1 cellular context compared by ENCODE assay signal in the genomic region with DNA sequence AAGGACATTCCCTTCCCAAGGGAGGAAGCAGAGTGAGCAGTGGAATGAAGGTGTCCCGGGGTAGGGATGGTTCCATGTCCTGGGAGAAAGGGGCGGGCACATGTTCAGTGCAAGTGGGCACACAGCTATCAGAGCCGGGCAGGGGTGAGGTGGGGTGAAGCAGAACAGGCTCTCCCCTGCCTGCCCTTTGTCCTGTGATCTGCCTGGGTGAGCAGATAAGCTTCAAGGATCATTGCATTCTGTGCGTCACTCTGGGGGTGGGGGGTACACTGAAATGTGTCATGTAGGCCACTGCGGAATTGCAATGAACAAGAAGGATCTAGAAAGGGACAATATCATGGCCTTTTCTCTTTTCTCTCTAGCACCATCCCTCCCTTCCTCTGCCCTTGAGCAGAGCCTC.
TF ChIP-seq lines count a peak whose summit lies in the region.

No MANE protein-coding gene starts in this region.

TF ChIP-seq in K562, 482 proteins besides CTCF, POLR2A, EP300 and RAD21 (continued from another document and continues in another):
- TF ChIP-seq ZNF232 (CRISPR knock-in tag; IDR thresholded peaks at IDR 0.05) (no peak), POLR2AphosphoS2 (IDR thresholded peaks at IDR 0.05; ENCODE audit: low read length) (no peak), FOXA1 (IDR thresholded peaks at IDR 0.05; ENCODE audit: borderline replicate concordance) (no peak), BRF1 (IDR thresholded peaks at IDR 0.05; ENCODE audit: borderline replicate concordance, extremely low read depth, insufficient read length) (no peak), ZNF76 (CRISPR knock-in tag; IDR thresholded peaks at IDR 0.05; ENCODE audit: borderline replicate concordance) (no peak), ZNF311 (CRISPR knock-in tag; IDR thresholded peaks at IDR 0.05) (no peak), ZNF165 (CRISPR knock-in tag; IDR thresholded peaks at IDR 0.05; ENCODE audit: borderline replicate concordance) (no peak), SMARCB1 (IDR thresholded peaks at IDR 0.05; ENCODE audit: insufficient read length, low read depth) (no peak), BRCA1 (IDR thresholded peaks at IDR 0.05) (no peak), BRCA1 (CRISPR knock-in tag; IDR thresholded peaks at IDR 0.05) (no peak), ZNF274 (IDR thresholded peaks at IDR 0.05; ENCODE audit: borderline replicate concordance, low read depth, low read length) (no peak), HDAC3 (IDR thresholded peaks at IDR 0.05; ENCODE audit: borderline replicate concordance, partially characterized antibody) (no peak), TOE1 (IDR thresholded peaks at IDR 0.05; ENCODE audit: borderline replicate concordance) (0 out of 2 replicates have a peak, but pooled peaks have one; percentile 47), TOE1 (CRISPR knock-in tag; IDR thresholded peaks at IDR 0.05; ENCODE audit: borderline replicate concordance, low read depth) (no peak), JUND (IDR thresholded peaks at IDR 0.05; ENCODE audit: borderline replicate concordance, low read depth, low read length) (peak; percentile 79), JUND (tag; IDR thresholded peaks at IDR 0.05; ENCODE audit: borderline replicate concordance, low read depth, low read length) (peak; percentile 61; the same call in 2 of the 3 replicates), RBM15 (IDR thresholded peaks at IDR 0.05; ENCODE audit: insufficient read depth, low read length) (no peak), HEY1 (CRISPR knock-in tag; IDR thresholded peaks at IDR 0.05; ENCODE audit: borderline replicate concordance) (no peak), MCM5 (IDR thresholded peaks at IDR 0.05; ENCODE audit: low read depth) (no peak), ARHGAP35 (IDR thresholded peaks at IDR 0.05; ENCODE audit: partially characterized antibody) (no peak), EZH2 (IDR thresholded peaks at IDR 0.05; ENCODE audit: borderline replicate concordance, low read depth, low read length) (no peak), ZNF408 (CRISPR knock-in tag; IDR thresholded peaks at IDR 0.05; ENCODE audit: low read depth) (no peak), NCOA4 (IDR thresholded peaks at IDR 0.05; ENCODE audit: partially characterized antibody) (no peak), RCOR1 (IDR thresholded peaks at IDR 0.05; ENCODE audit: borderline replicate concordance in 1 of 2, low read depth in 2 of 2, low read length in 2 of 2) (peak in 1 of 2 experiments; percentile 68; a peak in 1 of 4 replicates), ARID2 (IDR thresholded peaks at IDR 0.05) (no peak), ZFP36 (IDR thresholded peaks at IDR 0.05; ENCODE audit: low read depth, low read length, partially characterized antibody) (no peak), ZBED1 (IDR thresholded peaks at IDR 0.05) (no peak), KLF16 (IDR thresholded peaks at IDR 0.05) (peak; percentile 70; the same call in 1 of the 2 replicates), MCM3 (IDR thresholded peaks at IDR 0.05) (no peak), CXXC5 (CRISPR knock-in tag; IDR thresholded peaks at IDR 0.05) (peak; percentile 22; the same call in 1 of the 2 replicates), NR1H2 (CRISPR knock-in tag; IDR thresholded peaks at IDR 0.05) (no peak), MECOM (CRISPR knock-in tag; IDR thresholded peaks at IDR 0.05) (no peak), BRD9 (IDR thresholded peaks at IDR 0.05; ENCODE audit: low read depth, partially characterized antibody) (no peak), ZFP1 (CRISPR knock-in tag; IDR thresholded peaks at IDR 0.05) (no peak), RFX7 (CRISPR knock-in tag; IDR thresholded peaks at IDR 0.05) (no peak), KLF1 (tag; IDR thresholded peaks at IDR 0.05) (no peak), KAT8 (IDR thresholded peaks at IDR 0.05; ENCODE audit: low read depth) (no peak), MCM7 (IDR thresholded peaks at IDR 0.05) (no peak), SMARCC2 (IDR thresholded peaks at IDR 0.05; ENCODE audit: low read depth) (0 out of 2 replicates have a peak, but pooled peaks have one; percentile 54), MTA1 (IDR thresholded peaks at IDR 0.05; ENCODE audit: borderline replicate concordance) (peak; percentile 80; the same call in 1 of the 2 replicates), PURB (CRISPR knock-in tag; IDR thresholded peaks at IDR 0.05; ENCODE audit: low read depth) (no peak)
- TF ChIP-seq, protein P1, sequence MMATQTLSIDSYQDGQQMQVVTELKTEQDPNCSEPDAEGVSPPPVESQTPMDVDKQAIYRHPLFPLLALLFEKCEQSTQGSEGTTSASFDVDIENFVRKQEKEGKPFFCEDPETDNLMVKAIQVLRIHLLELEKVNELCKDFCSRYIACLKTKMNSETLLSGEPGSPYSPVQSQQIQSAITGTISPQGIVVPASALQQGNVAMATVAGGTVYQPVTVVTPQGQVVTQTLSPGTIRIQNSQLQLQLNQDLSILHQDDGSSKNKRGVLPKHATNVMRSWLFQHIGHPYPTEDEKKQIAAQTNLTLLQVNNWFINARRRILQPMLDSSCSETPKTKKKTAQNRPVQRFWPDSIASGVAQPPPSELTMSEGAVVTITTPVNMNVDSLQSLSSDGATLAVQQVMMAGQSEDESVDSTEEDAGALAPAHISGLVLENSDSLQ (IDR thresholded peaks at IDR 0.05): no peak; the same call in 1 of the 2 replicates
- TF ChIP-seq, protein P2, sequence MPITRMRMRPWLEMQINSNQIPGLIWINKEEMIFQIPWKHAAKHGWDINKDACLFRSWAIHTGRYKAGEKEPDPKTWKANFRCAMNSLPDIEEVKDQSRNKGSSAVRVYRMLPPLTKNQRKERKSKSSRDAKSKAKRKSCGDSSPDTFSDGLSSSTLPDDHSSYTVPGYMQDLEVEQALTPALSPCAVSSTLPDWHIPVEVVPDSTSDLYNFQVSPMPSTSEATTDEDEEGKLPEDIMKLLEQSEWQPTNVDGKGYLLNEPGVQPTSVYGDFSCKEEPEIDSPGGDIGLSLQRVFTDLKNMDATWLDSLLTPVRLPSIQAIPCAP (CRISPR knock-in tag; IDR thresholded peaks at IDR 0.05; ENCODE audit: borderline replicate concordance): no peak
- TF ChIP-seq, protein P3, sequence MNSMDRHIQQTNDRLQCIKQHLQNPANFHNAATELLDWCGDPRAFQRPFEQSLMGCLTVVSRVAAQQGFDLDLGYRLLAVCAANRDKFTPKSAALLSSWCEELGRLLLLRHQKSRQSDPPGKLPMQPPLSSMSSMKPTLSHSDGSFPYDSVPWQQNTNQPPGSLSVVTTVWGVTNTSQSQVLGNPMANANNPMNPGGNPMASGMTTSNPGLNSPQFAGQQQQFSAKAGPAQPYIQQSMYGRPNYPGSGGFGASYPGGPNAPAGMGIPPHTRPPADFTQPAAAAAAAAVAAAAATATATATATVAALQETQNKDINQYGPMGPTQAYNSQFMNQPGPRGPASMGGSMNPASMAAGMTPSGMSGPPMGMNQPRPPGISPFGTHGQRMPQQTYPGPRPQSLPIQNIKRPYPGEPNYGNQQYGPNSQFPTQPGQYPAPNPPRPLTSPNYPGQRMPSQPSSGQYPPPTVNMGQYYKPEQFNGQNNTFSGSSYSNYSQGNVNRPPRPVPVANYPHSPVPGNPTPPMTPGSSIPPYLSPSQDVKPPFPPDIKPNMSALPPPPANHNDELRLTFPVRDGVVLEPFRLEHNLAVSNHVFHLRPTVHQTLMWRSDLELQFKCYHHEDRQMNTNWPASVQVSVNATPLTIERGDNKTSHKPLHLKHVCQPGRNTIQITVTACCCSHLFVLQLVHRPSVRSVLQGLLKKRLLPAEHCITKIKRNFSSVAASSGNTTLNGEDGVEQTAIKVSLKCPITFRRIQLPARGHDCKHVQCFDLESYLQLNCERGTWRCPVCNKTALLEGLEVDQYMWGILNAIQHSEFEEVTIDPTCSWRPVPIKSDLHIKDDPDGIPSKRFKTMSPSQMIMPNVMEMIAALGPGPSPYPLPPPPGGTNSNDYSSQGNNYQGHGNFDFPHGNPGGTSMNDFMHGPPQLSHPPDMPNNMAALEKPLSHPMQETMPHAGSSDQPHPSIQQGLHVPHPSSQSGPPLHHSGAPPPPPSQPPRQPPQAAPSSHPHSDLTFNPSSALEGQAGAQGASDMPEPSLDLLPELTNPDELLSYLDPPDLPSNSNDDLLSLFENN (IDR thresholded peaks at IDR 0.05; ENCODE audit: low read depth in 2 of 2, low read length in 2 of 2): peak in 1 of 2 experiments; percentile 47; a peak in 1 of 4 replicates
- TF ChIP-seq, protein P4, sequence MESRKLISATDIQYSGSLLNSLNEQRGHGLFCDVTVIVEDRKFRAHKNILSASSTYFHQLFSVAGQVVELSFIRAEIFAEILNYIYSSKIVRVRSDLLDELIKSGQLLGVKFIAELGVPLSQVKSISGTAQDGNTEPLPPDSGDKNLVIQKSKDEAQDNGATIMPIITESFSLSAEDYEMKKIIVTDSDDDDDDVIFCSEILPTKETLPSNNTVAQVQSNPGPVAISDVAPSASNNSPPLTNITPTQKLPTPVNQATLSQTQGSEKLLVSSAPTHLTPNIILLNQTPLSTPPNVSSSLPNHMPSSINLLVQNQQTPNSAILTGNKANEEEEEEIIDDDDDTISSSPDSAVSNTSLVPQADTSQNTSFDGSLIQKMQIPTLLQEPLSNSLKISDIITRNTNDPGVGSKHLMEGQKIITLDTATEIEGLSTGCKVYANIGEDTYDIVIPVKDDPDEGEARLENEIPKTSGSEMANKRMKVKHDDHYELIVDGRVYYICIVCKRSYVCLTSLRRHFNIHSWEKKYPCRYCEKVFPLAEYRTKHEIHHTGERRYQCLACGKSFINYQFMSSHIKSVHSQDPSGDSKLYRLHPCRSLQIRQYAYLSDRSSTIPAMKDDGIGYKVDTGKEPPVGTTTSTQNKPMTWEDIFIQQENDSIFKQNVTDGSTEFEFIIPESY (CRISPR knock-in tag; IDR thresholded peaks at IDR 0.05): no peak
- TF ChIP-seq, protein P5, sequence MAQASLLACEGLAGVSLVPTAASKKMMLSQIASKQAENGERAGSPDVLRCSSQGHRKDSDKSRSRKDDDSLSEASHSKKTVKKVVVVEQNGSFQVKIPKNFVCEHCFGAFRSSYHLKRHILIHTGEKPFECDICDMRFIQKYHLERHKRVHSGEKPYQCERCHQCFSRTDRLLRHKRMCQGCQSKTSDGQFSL (CRISPR knock-in tag; IDR thresholded peaks at IDR 0.05): 0 out of 2 replicates have a peak, but pooled peaks have one; percentile 22
- TF ChIP-seq, protein P5 (tag; IDR thresholded peaks at IDR 0.05): peak in 1 of 2 experiments; percentile 42; a peak in 1 of 4 replicates
- TF ChIP-seq, protein P6, sequence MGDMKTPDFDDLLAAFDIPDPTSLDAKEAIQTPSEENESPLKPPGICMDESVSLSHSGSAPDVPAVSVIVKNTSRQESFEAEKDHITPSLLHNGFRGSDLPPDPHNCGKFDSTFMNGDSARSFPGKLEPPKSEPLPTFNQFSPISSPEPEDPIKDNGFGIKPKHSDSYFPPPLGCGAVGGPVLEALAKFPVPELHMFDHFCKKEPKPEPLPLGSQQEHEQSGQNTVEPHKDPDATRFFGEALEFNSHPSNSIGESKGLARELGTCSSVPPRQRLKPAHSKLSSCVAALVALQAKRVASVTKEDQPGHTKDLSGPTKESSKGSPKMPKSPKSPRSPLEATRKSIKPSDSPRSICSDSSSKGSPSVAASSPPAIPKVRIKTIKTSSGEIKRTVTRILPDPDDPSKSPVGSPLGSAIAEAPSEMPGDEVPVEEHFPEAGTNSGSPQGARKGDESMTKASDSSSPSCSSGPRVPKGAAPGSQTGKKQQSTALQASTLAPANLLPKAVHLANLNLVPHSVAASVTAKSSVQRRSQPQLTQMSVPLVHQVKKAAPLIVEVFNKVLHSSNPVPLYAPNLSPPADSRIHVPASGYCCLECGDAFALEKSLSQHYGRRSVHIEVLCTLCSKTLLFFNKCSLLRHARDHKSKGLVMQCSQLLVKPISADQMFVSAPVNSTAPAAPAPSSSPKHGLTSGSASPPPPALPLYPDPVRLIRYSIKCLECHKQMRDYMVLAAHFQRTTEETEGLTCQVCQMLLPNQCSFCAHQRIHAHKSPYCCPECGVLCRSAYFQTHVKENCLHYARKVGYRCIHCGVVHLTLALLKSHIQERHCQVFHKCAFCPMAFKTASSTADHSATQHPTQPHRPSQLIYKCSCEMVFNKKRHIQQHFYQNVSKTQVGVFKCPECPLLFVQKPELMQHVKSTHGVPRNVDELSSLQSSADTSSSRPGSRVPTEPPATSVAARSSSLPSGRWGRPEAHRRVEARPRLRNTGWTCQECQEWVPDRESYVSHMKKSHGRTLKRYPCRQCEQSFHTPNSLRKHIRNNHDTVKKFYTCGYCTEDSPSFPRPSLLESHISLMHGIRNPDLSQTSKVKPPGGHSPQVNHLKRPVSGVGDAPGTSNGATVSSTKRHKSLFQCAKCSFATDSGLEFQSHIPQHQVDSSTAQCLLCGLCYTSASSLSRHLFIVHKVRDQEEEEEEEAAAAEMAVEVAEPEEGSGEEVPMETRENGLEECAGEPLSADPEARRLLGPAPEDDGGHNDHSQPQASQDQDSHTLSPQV (IDR thresholded peaks at IDR 0.05): no peak
- TF ChIP-seq, protein P7, sequence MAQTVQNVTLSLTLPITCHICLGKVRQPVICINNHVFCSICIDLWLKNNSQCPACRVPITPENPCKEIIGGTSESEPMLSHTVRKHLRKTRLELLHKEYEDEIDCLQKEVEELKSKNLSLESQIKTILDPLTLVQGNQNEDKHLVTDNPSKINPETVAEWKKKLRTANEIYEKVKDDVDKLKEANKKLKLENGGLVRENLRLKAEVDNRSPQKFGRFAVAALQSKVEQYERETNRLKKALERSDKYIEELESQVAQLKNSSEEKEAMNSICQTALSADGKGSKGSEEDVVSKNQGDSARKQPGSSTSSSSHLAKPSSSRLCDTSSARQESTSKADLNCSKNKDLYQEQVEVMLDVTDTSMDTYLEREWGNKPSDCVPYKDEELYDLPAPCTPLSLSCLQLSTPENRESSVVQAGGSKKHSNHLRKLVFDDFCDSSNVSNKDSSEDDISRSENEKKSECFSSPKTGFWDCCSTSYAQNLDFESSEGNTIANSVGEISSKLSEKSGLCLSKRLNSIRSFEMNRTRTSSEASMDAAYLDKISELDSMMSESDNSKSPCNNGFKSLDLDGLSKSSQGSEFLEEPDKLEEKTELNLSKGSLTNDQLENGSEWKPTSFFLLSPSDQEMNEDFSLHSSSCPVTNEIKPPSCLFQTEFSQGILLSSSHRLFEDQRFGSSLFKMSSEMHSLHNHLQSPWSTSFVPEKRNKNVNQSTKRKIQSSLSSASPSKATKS (CRISPR knock-in tag; IDR thresholded peaks at IDR 0.05): no peak
- TF ChIP-seq, protein P8, sequence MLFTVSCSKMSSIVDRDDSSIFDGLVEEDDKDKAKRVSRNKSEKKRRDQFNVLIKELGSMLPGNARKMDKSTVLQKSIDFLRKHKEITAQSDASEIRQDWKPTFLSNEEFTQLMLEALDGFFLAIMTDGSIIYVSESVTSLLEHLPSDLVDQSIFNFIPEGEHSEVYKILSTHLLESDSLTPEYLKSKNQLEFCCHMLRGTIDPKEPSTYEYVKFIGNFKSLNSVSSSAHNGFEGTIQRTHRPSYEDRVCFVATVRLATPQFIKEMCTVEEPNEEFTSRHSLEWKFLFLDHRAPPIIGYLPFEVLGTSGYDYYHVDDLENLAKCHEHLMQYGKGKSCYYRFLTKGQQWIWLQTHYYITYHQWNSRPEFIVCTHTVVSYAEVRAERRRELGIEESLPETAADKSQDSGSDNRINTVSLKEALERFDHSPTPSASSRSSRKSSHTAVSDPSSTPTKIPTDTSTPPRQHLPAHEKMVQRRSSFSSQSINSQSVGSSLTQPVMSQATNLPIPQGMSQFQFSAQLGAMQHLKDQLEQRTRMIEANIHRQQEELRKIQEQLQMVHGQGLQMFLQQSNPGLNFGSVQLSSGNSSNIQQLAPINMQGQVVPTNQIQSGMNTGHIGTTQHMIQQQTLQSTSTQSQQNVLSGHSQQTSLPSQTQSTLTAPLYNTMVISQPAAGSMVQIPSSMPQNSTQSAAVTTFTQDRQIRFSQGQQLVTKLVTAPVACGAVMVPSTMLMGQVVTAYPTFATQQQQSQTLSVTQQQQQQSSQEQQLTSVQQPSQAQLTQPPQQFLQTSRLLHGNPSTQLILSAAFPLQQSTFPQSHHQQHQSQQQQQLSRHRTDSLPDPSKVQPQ (CRISPR knock-in tag; IDR thresholded peaks at IDR 0.05; ENCODE audit: borderline replicate concordance): no peak
